Comparison of ENCODE assay signal across 16 cellular contexts in the genomic region with DNA sequence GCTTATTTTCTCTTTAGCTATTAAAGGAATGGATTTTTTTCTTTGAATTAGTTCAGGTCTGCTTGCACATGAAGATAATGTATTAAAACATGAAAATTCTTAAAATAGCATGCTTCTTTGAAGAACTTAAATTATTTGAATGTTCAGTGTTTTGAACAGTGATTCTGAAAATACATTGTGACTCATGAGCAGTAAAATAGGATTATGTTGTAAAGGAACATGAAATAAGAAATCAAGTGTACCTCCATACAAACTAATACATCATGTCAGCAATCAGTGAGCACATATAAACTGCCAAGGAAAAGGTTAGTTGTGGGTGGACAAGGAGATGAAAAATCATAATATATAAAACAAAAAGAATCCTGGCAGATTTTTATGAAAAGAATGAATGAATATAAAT.
"Had no signal": no experiment of that assay in that cellular context is flagged by ENCODE, and none has a peak within 500 bp of the region (broad histone marks: within the 10 kb centered on the region; RNA-seq: fewer than 3 reads in every experiment).

No MANE protein-coding gene starts in this region.

- ATAC-seq: left lung; pancreas; stimulated activated naive CD8-positive, alpha-beta T cell treated with anti-CD3 and anti-CD28 coated beads, Interleukin-15, Interleukin-2, amounts not matched to agents 100 U/mL and 50 U/mL, for 24 hours had no signal

- H3K4me3 Mint-ChIP-seq: activated CD4-positive, alpha-beta T cell treated with anti-CD3 and anti-CD28 coated beads, Interleukin-2, amount 10 ng/mL, durations not matched to agents 7 days and 5 days; activated T-helper 1 cell treated with anti-CD3 and anti-CD28 coated beads, Interleukin-12 subunit alpha, Interleukin-12 subunit beta, Interleukin-2, Interleukin-4 antibody, amounts not matched to agents 30 ng/mL and 10 ng/mL and 1 ng/mL, durations not matched to agents 14 hours and 24 hours and 36 hours; neural progenitor cell had no signal

- H3K4me1 Mint-ChIP-seq: neural progenitor cell had no signal

- H3K4me3 ChIP-seq: ascending aorta, hepatocyte, left lung, neural progenitor cell, pancreas, skin epidermis, upper lobe of left lung had no signal

- H3K27me3 Mint-ChIP-seq: activated CD4-positive, alpha-beta T cell treated with anti-CD3 and anti-CD28 coated beads, Interleukin-2, amount 10 ng/mL, durations not matched to agents 7 days and 5 days; naive B cell had no signal

- H3K9me3 Mint-ChIP-seq: activated CD4-positive, alpha-beta T cell treated with anti-CD3 and anti-CD28 coated beads, Interleukin-2, amount 10 ng/mL, durations not matched to agents 7 days and 5 days; activated T-helper 1 cell treated with anti-CD3 and anti-CD28 coated beads, Interleukin-12 subunit alpha, Interleukin-12 subunit beta, Interleukin-2, Interleukin-4 antibody, amounts not matched to agents 30 ng/mL and 10 ng/mL and 1 ng/mL, durations not matched to agents 14 hours and 24 hours and 36 hours; naive B cell; neural progenitor cell had no signal

- DNase-seq: activated CD4-positive, alpha-beta T cell treated with anti-CD3 and anti-CD28 coated beads, Interleukin-2, amount 10 ng/mL, durations not matched to agents 7 days and 5 days; activated CD8-positive, alpha-beta memory T cell treated with anti-CD3 and anti-CD28 coated beads for 24 hours; activated naive CD4-positive, alpha-beta T cell treated with Interleukin-2 at 50 U/mL for 16 hours; kidney; left lung; naive B cell; pancreas; stimulated activated CD4-positive, alpha-beta T cell treated with anti-CD3 and anti-CD28 coated beads, Interleukin-15, amount 100 ng/mL, for 24 hours; stimulated activated CD4-positive, alpha-beta T cell treated with anti-CD3 and anti-CD28 coated beads, Interleukin-4, amount 100 ng/mL, for 24 hours; stimulated activated naive CD8-positive, alpha-beta T cell treated with anti-CD3 and anti-CD28 coated beads, Interleukin-15, Interleukin-2, amounts not matched to agents 100 U/mL and 50 U/mL, for 24 hours; upper lobe of left lung had no signal

- H3K27ac Mint-ChIP-seq: activated CD4-positive, alpha-beta T cell treated with anti-CD3 and anti-CD28 coated beads, Interleukin-2, amount 10 ng/mL, durations not matched to agents 7 days and 5 days; activated T-helper 1 cell treated with anti-CD3 and anti-CD28 coated beads, Interleukin-12 subunit alpha, Interleukin-12 subunit beta, Interleukin-2, Interleukin-4 antibody, amounts not matched to agents 30 ng/mL and 10 ng/mL and 1 ng/mL, durations not matched to agents 14 hours and 24 hours and 36 hours; neural progenitor cell had no signal
